ENCODE assay signal across 1 cellular context in genomic region chr17:1743094-1743452, GRCh38.
A peak's percentile ranks its signal among the peaks of the same experiment; 100 is the strongest.
TF ChIP-seq lines count a peak whose summit lies in the region.

No MANE protein-coding gene starts in this region.

TF ChIP-seq in HepG2, 621 proteins besides CTCF, POLR2A, EP300 and RAD21 (continued from another document):
- no peak for TF ChIP-seq CHD4 (IDR thresholded peaks at IDR 0.05; ENCODE audit: borderline replicate concordance, low read length)
- TF ChIP-seq EEA1 (CRISPR knock-in tag; IDR thresholded peaks at IDR 0.05; ENCODE audit: borderline replicate concordance): no peak
- 0 out of 2 replicates have a peak, but pooled peaks have one; percentile 17 for TF ChIP-seq ZNF768 (CRISPR knock-in tag; IDR thresholded peaks at IDR 0.05)
- TF ChIP-seq ZNF607 (CRISPR knock-in tag; IDR thresholded peaks at IDR 0.05; ENCODE audit: borderline replicate concordance): no peak
- no peak; the same call in 1 of the 2 replicates for TF ChIP-seq ZNF225 (CRISPR knock-in tag; IDR thresholded peaks at IDR 0.05)
- TF ChIP-seq MIXL1 (CRISPR knock-in tag; IDR thresholded peaks at IDR 0.05): no peak
- no peak for TF ChIP-seq ZNF230 (CRISPR knock-in tag; IDR thresholded peaks at IDR 0.05)
- TF ChIP-seq ARNTL (CRISPR knock-in tag; IDR thresholded peaks at IDR 0.05): no peak
- peak; percentile 13; the same call in 1 of the 2 replicates for TF ChIP-seq YEATS4 (CRISPR knock-in tag; IDR thresholded peaks at IDR 0.05; ENCODE audit: borderline replicate concordance)
- no peak for TF ChIP-seq ZSCAN20 (CRISPR knock-in tag; IDR thresholded peaks at IDR 0.05; ENCODE audit: borderline replicate concordance)
- no peak for TF ChIP-seq ZNF570 (CRISPR knock-in tag; IDR thresholded peaks at IDR 0.05; ENCODE audit: borderline replicate concordance)
- TF ChIP-seq ZNF572 (CRISPR knock-in tag; IDR thresholded peaks at IDR 0.05): no peak
- no peak for TF ChIP-seq NONO (IDR thresholded peaks at IDR 0.05)
- TF ChIP-seq NONO (CRISPR knock-in tag; conservative IDR thresholded peaks at IDR 0.05): peak; percentile 6; the same call in 1 of the 2 replicates
- TF ChIP-seq ERF (CRISPR knock-in tag; IDR thresholded peaks at IDR 0.05): no peak
TF ChIP-seq in HepG2: peak in this region for 22.
